ENCODE assay signal across 20 cellular contexts in genomic region chr18:35247412-35248249, GRCh38. TPM values are rescaled to one million over a fixed set of nuclear protein-coding genes. Genes with fewer than 3 reads are reported as not detected.
DNase-seq lines count a peak whose midpoint lies in the region; ATAC-seq and TF ChIP-seq lines count a peak whose summit lies in the region.
"Had no signal": no experiment of that assay in that cellular context is flagged by ENCODE, and none has a peak within 500 bp of the region (broad histone marks: within the 10 kb centered on the region; RNA-seq: fewer than 3 reads in every experiment).

No MANE protein-coding gene starts in this region.

- no peaks in the 10 kb centered on the region for H3K4me1 ChIP-seq in CD4-positive, CD25-positive, alpha-beta regulatory T cell (ENCODE audit: control insufficient read depth, insufficient read depth, low read length, poor library complexity, severe bottlenecking)
- no peaks in the 10 kb centered on the region for H3K4me1 ChIP-seq in IMR-90 (ENCODE audit: control insufficient read depth, insufficient read depth, low read length)
- H3K4me1 ChIP-seq in trophoblast cell (ENCODE audit: control insufficient read depth in 1 of 2, insufficient read depth in 2 of 2, low read length in 2 of 2): peaks cover under 1 to 2% of the 10 kb centered on the region in 2 experiments
- H3K4me1 ChIP-seq: testis had no signal

- H3K36me3 ChIP-seq in CD4-positive, CD25-positive, alpha-beta regulatory T cell (ENCODE audit: control insufficient read depth, insufficient read depth, low read length): peaks cover 60% of the 10 kb centered on the region
- H3K36me3 ChIP-seq in IMR-90 (ENCODE audit: control insufficient read depth, insufficient read depth, low read length): peaks cover 59% of the 10 kb centered on the region
- H3K36me3 ChIP-seq in trophoblast cell (ENCODE audit: control insufficient read depth in 1 of 2, insufficient read depth in 2 of 2, low read length in 2 of 2): peaks cover 3 to 28% of the 10 kb centered on the region in 2 experiments

- H2BK120ac ChIP-seq in IMR-90 (ENCODE audit: low read depth, low read length) (no peak overlapping the region), trophoblast cell (ENCODE audit: insufficient read depth, low read length, poor library complexity) (no peak overlapping the region)

- peak overlapping the region in 2 of 3 donors; percentile 36 to 48 for H3K27ac Mint-ChIP-seq in CD4-positive, CD25-positive, alpha-beta regulatory T cell

- peaks cover 12 to 26% of the 10 kb centered on the region in 2 experiments for H3K9me3 ChIP-seq in CD4-positive, CD25-positive, alpha-beta regulatory T cell (ENCODE audit: control insufficient read depth in 2 of 2, low read length in 2 of 2)
- H3K9me3 ChIP-seq in IMR-90 (ENCODE audit: control insufficient read depth, insufficient read depth, low read length) (peaks cover 48% of the 10 kb centered on the region), trophoblast cell (ENCODE audit: insufficient read depth, low read depth, low read length) (no peaks in the 10 kb centered on the region)
- H3K9me3 ChIP-seq: SK-N-SH, testis had no signal

- POLR2A ChIA-PET in IMR-90 (lab: Charles Lee; ENCODE audit: unreplicated experiment): no interaction called here

- no peak overlapping the region for H2BK15ac ChIP-seq in IMR-90 (ENCODE audit: low read depth, low read length)

- WGBS in IMR-90 (ENCODE audit: extremely low coverage in 2 of 2, insufficient read length in 1 of 2), 2 experiments: 100% methylated on average over 1 of the region's 14 CpGs; no CpG with 5 or more reads in 1 of the 2 experiments
- no CpG with 5 or more reads among the region's 14 CpGs for WGBS in trophoblast cell (ENCODE audit: extremely low coverage, insufficient coverage, insufficient read length)

- H2BK5ac ChIP-seq in IMR-90 (ENCODE audit: low read depth, low read length, poor library complexity, severe bottlenecking) (no peak overlapping the region), trophoblast cell (ENCODE audit: low read depth, low read length, poor library complexity) (no peak overlapping the region)

- peaks cover 6 to 7% of the 10 kb centered on the region in 2 experiments for H3K79me1 ChIP-seq in IMR-90 (ENCODE audit: low read depth in 1 of 2, low read length in 2 of 2)
- no peaks in the 10 kb centered on the region for H3K79me1 ChIP-seq in trophoblast cell (ENCODE audit: low read length)

- dilution Hi-C loops in IMR-90 (cut with HindIII; ENCODE audit: low sequenced_read_pairs, unreplicated experiment): no loop called here

- peaks cover 4 to 27% (median 14%) of the 10 kb centered on the region in 7 donors for H3K9me3 Mint-ChIP-seq in CD4-positive, CD25-positive, alpha-beta regulatory T cell

- ATAC-seq in CD4-positive, CD25-positive, alpha-beta regulatory T cell (ENCODE audit: low read depth in 2 of 2): no peak
- ATAC-seq in IMR-90 (ENCODE audit: low read depth): no peak
- ATAC-seq in GM18502 (IDR thresholded peaks at IDR 0.05; ENCODE audit: poor library complexity, unreplicated experiment): no peak
- ATAC-seq in HG03442 (IDR thresholded peaks at IDR 0.05; ENCODE audit: unreplicated experiment): no peak
- ATAC-seq in HG02571 (IDR thresholded peaks at IDR 0.05; ENCODE audit: unreplicated experiment): no peak
- ATAC-seq in HG03354 (IDR thresholded peaks at IDR 0.05; ENCODE audit: poor library complexity, severe bottlenecking, unreplicated experiment): no peak
- ATAC-seq: activated T-cell treated with anti-CD3 and anti-CD28 coated beads, Interleukin-2, amount 50 U/mL, for 4 hours; PC-3 had no signal

- no peak for TF ChIP-seq RAD21 in IMR-90 (IDR thresholded peaks at IDR 0.05; ENCODE audit: low read length)

- no peak overlapping the region for H3K4me3 Mint-ChIP-seq in CD4-positive, CD25-positive, alpha-beta regulatory T cell
- H3K4me3 Mint-ChIP-seq: activated T-cell treated with anti-CD3 and anti-CD28 coated beads, Interleukin-2, amount 50 U/mL, for 4 hours had no signal

- H3K9ac ChIP-seq in IMR-90 (ENCODE audit: low read depth, low read length) (no peak overlapping the region), trophoblast cell (ENCODE audit: low read length) (no peak overlapping the region)
- H3K9ac ChIP-seq: KMS-11, SK-N-SH had no signal

- H3K23ac ChIP-seq in IMR-90 (ENCODE audit: low read depth, low read length) (no peak overlapping the region), trophoblast cell (ENCODE audit: low read length) (no peak overlapping the region)

- H4K12ac ChIP-seq in trophoblast cell (ENCODE audit: low read depth, low read length): no peak overlapping the region

- no peaks in the 10 kb centered on the region for H3K79me2 ChIP-seq in trophoblast cell (ENCODE audit: control insufficient read depth, insufficient read depth, low read length, poor library complexity)

- CTCF ChIA-PET in IMR-90 (lab: Yijun Ruan, JAX): no interaction called here

- no peak overlapping the region for H2AK9ac ChIP-seq in IMR-90 (replicated peaks; ENCODE audit: low read depth, low read length, poor library complexity)

- H2BK12ac ChIP-seq in trophoblast cell (ENCODE audit: low read length): no peak overlapping the region

- H2AK5ac ChIP-seq in IMR-90 (ENCODE audit: low read depth, low read length) (no peak overlapping the region), trophoblast cell (ENCODE audit: low read length) (no peak overlapping the region)

- H4K91ac ChIP-seq in IMR-90 (ENCODE audit: insufficient read depth, low read depth, low read length): no peak overlapping the region
- no peak overlapping the region for H4K91ac ChIP-seq in trophoblast cell (ENCODE audit: low read depth, low read length)

- no peaks in the 10 kb centered on the region for H3K27me3 ChIP-seq in CD4-positive, CD25-positive, alpha-beta regulatory T cell (ENCODE audit: control insufficient read depth, insufficient read depth, low read length)
- no peaks in the 10 kb centered on the region for H3K27me3 ChIP-seq in IMR-90 (ENCODE audit: control insufficient read depth, insufficient read depth, low read length)
- H3K27me3 ChIP-seq in trophoblast cell (ENCODE audit: insufficient read depth, low read length): no peaks in the 10 kb centered on the region
- H3K27me3 ChIP-seq: hepatocyte, testis had no signal

- H2AFZ ChIP-seq in IMR-90 (replicated peaks; ENCODE audit: low read length, poor library complexity) (no peak overlapping the region), trophoblast cell (ENCODE audit: insufficient read depth, low read length, poor library complexity) (no peak overlapping the region)
- H2AFZ ChIP-seq: hepatocyte had no signal

- H3K4me2 ChIP-seq in IMR-90 (ENCODE audit: low read depth, low read length) (no peak overlapping the region), trophoblast cell (ENCODE audit: low read length) (no peak overlapping the region)
- H3K4me2 ChIP-seq: hepatocyte, KMS-11, SK-N-SH had no signal

- H3K18ac ChIP-seq in IMR-90 (ENCODE audit: low read depth, low read length) (no peak overlapping the region), trophoblast cell (ENCODE audit: low read length) (no peak overlapping the region)

- no peak overlapping the region for H3K56ac ChIP-seq in IMR-90 (ENCODE audit: extremely low read depth, insufficient read depth, low read length)

- H3K9me1 ChIP-seq in IMR-90 (ENCODE audit: insufficient read depth, low read length): no peaks in the 10 kb centered on the region

- no peaks in the 10 kb centered on the region for H4K20me1 ChIP-seq in IMR-90 (ENCODE audit: insufficient read depth, low read length)

- H3K4ac ChIP-seq in IMR-90 (ENCODE audit: low read depth, low read length) (no peak overlapping the region), trophoblast cell (ENCODE audit: low read depth, low read length) (no peak overlapping the region)

- no peak for TF ChIP-seq CTCF in IMR-90 (conservative IDR thresholded peaks at IDR 0.05; ENCODE audit: low read depth, low read length)

- intact Hi-C loops in IMR-90 (cut with micrococcal nuclease): no loop called here

- BruUV-seq in IMR-90 (replicated peaks; lab: Mats Ljungman, UMichigan): no TSS peak

- H3K14ac ChIP-seq in IMR-90 (replicated peaks; ENCODE audit: low read depth, low read length) (no peak overlapping the region), trophoblast cell (ENCODE audit: low read length) (no peak overlapping the region)

- TF ChIP-seq POLR2A in IMR-90 (IDR thresholded peaks at IDR 0.05; ENCODE audit: low read depth, low read length): no peak

- in situ Hi-C loops in IMR-90 (cut with MboI; ENCODE audit: low sequenced_read_pairs): loop anchor here (25.0 kb wide), 1 partner anchor 715 kb away; the partner anchor contains the start of gene RMP24

- DNase-seq in CD4-positive, CD25-positive, alpha-beta regulatory T cell: no peak
- DNase-seq in IMR-90 (no peak), SKM-1 (lab: John Stamatoyannopoulos, UW; ENCODE audit: unreplicated experiment) (peak; percentile 34), trophoblast cell (peak in 1 of 2 donors; percentile 90)
- DNase-seq: activated CD4-positive, alpha-beta T cell treated with anti-CD3 and anti-CD28 coated beads, Interleukin-2, amount 50 U/mL, for 4 hours; activated T-cell treated with anti-CD3 and anti-CD28 coated beads, Interleukin-2, amount 50 U/mL, for 4 hours; effector CD4-positive, alpha-beta T cell; kidney; NCI-H187 treated with DMSO at 0.1 percent for 48 hours; nucleus accumbens; PC-3; SK-N-SH; stimulated activated CD4-positive, alpha-beta T cell treated with anti-CD3 and anti-CD28 coated beads, Interleukin-4, amount 100 ng/mL, for 1 hour; testis had no signal

- no peak overlapping the region for H4K8ac ChIP-seq in IMR-90 (ENCODE audit: low read depth in 2 of 2, low read length in 2 of 2)
- H4K8ac ChIP-seq in trophoblast cell (ENCODE audit: low read depth, low read length): no peak overlapping the region

- H3K27me3 Mint-ChIP-seq in CD4-positive, CD25-positive, alpha-beta regulatory T cell: no peaks in the 10 kb centered on the region

- peaks cover 81% of the 10 kb centered on the region for H3K36me3 Mint-ChIP-seq in CD4-positive, CD25-positive, alpha-beta regulatory T cell

- no peak overlapping the region for H4K5ac ChIP-seq in IMR-90 (ENCODE audit: low read depth, low read length)

- no peak overlapping the region for H3K27ac ChIP-seq in CD4-positive, CD25-positive, alpha-beta regulatory T cell (ENCODE audit: insufficient read depth, low read length, poor library complexity, severe bottlenecking)
- no peak overlapping the region for H3K27ac ChIP-seq in IMR-90 (ENCODE audit: insufficient read depth, low read length)
- H3K27ac ChIP-seq in trophoblast cell (ENCODE audit: low read depth, low read length): peak overlapping the region; percentile 23
- H3K27ac ChIP-seq: hepatocyte, KMS-11, testis had no signal

- H2BK20ac ChIP-seq in IMR-90 (ENCODE audit: low read depth, low read length): no peak overlapping the region

- peaks cover 6 to 24% (median 14%) of the 10 kb centered on the region in 4 donors for H3K4me1 Mint-ChIP-seq in CD4-positive, CD25-positive, alpha-beta regulatory T cell

- H3K4me3 ChIP-seq in CD4-positive, CD25-positive, alpha-beta regulatory T cell (ENCODE audit: low read depth, low read length): no peak overlapping the region
- H3K4me3 ChIP-seq in IMR-90 (ENCODE audit: insufficient read depth, low read depth, low read length) (no peak overlapping the region), trophoblast cell (ENCODE audit: low read depth, low read length) (no peak overlapping the region)
- H3K4me3 ChIP-seq: hepatocyte, testis had no signal

RNA-seq across cellular contexts. Expression of gene ZNF397, which starts 6.8 kb away (rescaled TPM):
- total RNA-seq in CD4-positive, CD25-positive, alpha-beta regulatory T cell: 12.9 TPM
- polyA plus RNA-seq in CD4-positive, CD25-positive, alpha-beta regulatory T cell: 1 to 10 TPM; 6.2 to 7.4 (median 6.8) TPM
- total RNA-seq in IMR-90 (2012; rRNA removed): 9.9 and 11.1 TPM in 2 replicates
- polyA plus RNA-seq in IMR-90 (2012; rRNA removed): 3.2 and 5.5 TPM in 2 replicates
- 0.70 and 1.9 TPM in 2 replicates for polyA plus RNA-seq in IMR-90 (2012; cell fraction: cytosol; rRNA removed)
- 1.5 and 9.7 TPM in 2 replicates for polyA plus RNA-seq in IMR-90 (2012; cell fraction: nucleus; rRNA removed; ENCODE audit: low replicate concordance)
- polyA plus RNA-seq in trophoblast cell (2013): 7.0 and 8.2 TPM in 2 replicates

RNA-seq across cellular contexts. Expression of gene ZSCAN30, which starts 42.4 kb away (rescaled TPM):
- 11.5 TPM for total RNA-seq in CD4-positive, CD25-positive, alpha-beta regulatory T cell
- polyA plus RNA-seq in CD4-positive, CD25-positive, alpha-beta regulatory T cell: 1 to 10 TPM; 2.0 to 5.2 (median 3.9) TPM
- 16.9 and 17.7 TPM in 2 replicates for total RNA-seq in IMR-90 (2012; rRNA removed)
- polyA plus RNA-seq in IMR-90 (2012; rRNA removed): 7.0 and 9.9 TPM in 2 replicates
- polyA plus RNA-seq in IMR-90 (2012; cell fraction: cytosol; rRNA removed): 2.6 and 2.7 TPM in 2 replicates
- polyA plus RNA-seq in IMR-90 (2012; cell fraction: nucleus; rRNA removed; ENCODE audit: low replicate concordance): 6.6 and 41.0 TPM in 2 replicates
- polyA plus RNA-seq in trophoblast cell (2013): 6.5 and 7.1 TPM in 2 replicates
